In genomic region chr15:65769482-65769881, GRCh38 we compare ENCODE assay signal across 22 cellular contexts. TPM values are rescaled to one million over a fixed set of nuclear protein-coding genes. Genes with fewer than 3 reads are reported as not detected.
DNase-seq lines count a peak whose midpoint lies in the region; ATAC-seq, FAIRE-seq and TF ChIP-seq lines count a peak whose summit lies in the region.
"Had no signal": no experiment of that assay in that cellular context is flagged by ENCODE, and none has a peak within 500 bp of the region (broad histone marks: within the 10 kb centered on the region; RNA-seq: fewer than 3 reads in every experiment).

No MANE protein-coding gene starts in this region.

- H3K9me3 ChIP-seq in A549 = no peaks in the 10 kb centered on the region
- H3K9me3 ChIP-seq in DOHH2 (ENCODE audit: control insufficient read depth, insufficient read depth, low read length) = no peaks in the 10 kb centered on the region
- no peaks in the 10 kb centered on the region for H3K9me3 ChIP-seq in IMR-90 (ENCODE audit: control insufficient read depth, insufficient read depth, low read length)
- H3K9me3 ChIP-seq in SU-DHL-6 (ENCODE audit: insufficient read depth, low read length) = no peaks in the 10 kb centered on the region
- H3K9me3 ChIP-seq in PC-3 (ENCODE audit: low read length) = no peaks in the 10 kb centered on the region
- H3K9me3 ChIP-seq: BE2C; BLaER1 treated with 17β-estradiol and CSF1 and Interleukin-3, amounts not matched to agents 10 nM and 100 nM; Caco-2; HAP-1 had no signal

- no peak overlapping the region for H3K18ac ChIP-seq in IMR-90 (ENCODE audit: low read depth, low read length)

- peaks cover 40% of the 10 kb centered on the region for H3F3A ChIP-seq in DOHH2 (ENCODE audit: control insufficient read depth, insufficient read depth)
- peaks cover 67% of the 10 kb centered on the region for H3F3A ChIP-seq in SU-DHL-6 (ENCODE audit: insufficient read depth)
- no peaks in the 10 kb centered on the region for H3F3A ChIP-seq in PC-3 (ENCODE audit: low read length, unreplicated experiment)

- POLR2A ChIA-PET in A549 (lab: Yijun Ruan, JAX) (interaction anchor here (0.7 kb wide), 1 partner anchor 13 kb away, joined by 3 read pairs; no protein-coding TSS in a partner anchor), IMR-90 (lab: Charles Lee; ENCODE audit: unreplicated experiment) (no interaction called here), PC-3 (lab: Charles Lee; ENCODE audit: unreplicated experiment) (no interaction called here)

- no peak overlapping the region for H3K9ac ChIP-seq in IMR-90 (ENCODE audit: low read depth, low read length)
- H3K9ac ChIP-seq in SU-DHL-6 (ENCODE audit: low read length) = peak overlapping the region; percentile 11; the same call in 1 of the 2 replicates
- H3K9ac ChIP-seq in PC-3 (ENCODE audit: low read length) = no peak overlapping the region
- H3K9ac ChIP-seq: BLaER1 treated with 17β-estradiol and CSF1 and Interleukin-3, amounts not matched to agents 10 nM and 100 nM; GM23248 had no signal

- H3K4me2 ChIP-seq in A549 = no peak overlapping the region
- peak overlapping the region; percentile 54 for H3K4me2 ChIP-seq in DOHH2 (ENCODE audit: low read length)
- 0 out of 2 replicates have a peak overlapping the region, but pooled peaks have one; percentile 19 for H3K4me2 ChIP-seq in IMR-90 (ENCODE audit: low read depth, low read length)
- peak overlapping the region; percentile 53 for H3K4me2 ChIP-seq in SU-DHL-6 (ENCODE audit: low read depth, low read length, poor library complexity, severe bottlenecking)
- H3K4me2 ChIP-seq in PC-3 (ENCODE audit: low read length) = no peak overlapping the region
- H3K4me2 ChIP-seq: BLaER1 treated with 17β-estradiol and CSF1 and Interleukin-3, amounts not matched to agents 10 nM and 100 nM had no signal

- ATAC-seq in A549 = no peak
- ATAC-seq in IMR-90 (ENCODE audit: low read depth) = no peak
- ATAC-seq in PC-3 = no peak
- ATAC-seq: GM12878 had no signal

- no peak overlapping the region for H2BK5ac ChIP-seq in IMR-90 (ENCODE audit: low read depth, low read length, poor library complexity, severe bottlenecking)

- H3K79me2 ChIP-seq in DOHH2 (ENCODE audit: control insufficient read depth, low read length) = peaks cover 100% of the 10 kb centered on the region
- peaks cover 100% of the 10 kb centered on the region for H3K79me2 ChIP-seq in SU-DHL-6 (ENCODE audit: insufficient read depth, low read length)
- H3K79me2 ChIP-seq in PC-3 (ENCODE audit: low read length) = no peaks in the 10 kb centered on the region

- H4K91ac ChIP-seq in IMR-90 (ENCODE audit: insufficient read depth, low read depth, low read length) = no peak overlapping the region

- H4K20me1 ChIP-seq in DOHH2 (ENCODE audit: control insufficient read depth, insufficient read depth, low read depth, low read length) (no peaks in the 10 kb centered on the region), IMR-90 (ENCODE audit: insufficient read depth, low read length) (peaks cover 6% of the 10 kb centered on the region; the same call in 1 of the 2 replicates), SU-DHL-6 (ENCODE audit: low read depth, low read length) (no peaks in the 10 kb centered on the region), PC-3 (ENCODE audit: low read length) (no peaks in the 10 kb centered on the region)

- no peak overlapping the region for H4K5ac ChIP-seq in IMR-90 (ENCODE audit: low read depth, low read length)

- CTCF ChIA-PET in A549 (lab: Yijun Ruan, JAX) = interaction anchor here (0.9 to 2.2 kb wide), 6 partner anchors 9 to 63 kb away, joined by 3 to 5 read pairs (median 4); partner anchors contain the start of gene DENND4A
- CTCF ChIA-PET in IMR-90 (lab: Yijun Ruan, JAX) = interaction anchor here (0.9 to 1.0 kb wide), 2 partner anchors 9 to 55 kb away, joined by 3 read pairs; no protein-coding TSS in a partner anchor
- CTCF ChIA-PET in PC-3 (lab: Charles Lee) = no interaction called here

- H2AFZ ChIP-seq in IMR-90 (replicated peaks; ENCODE audit: low read length, poor library complexity) (no peak overlapping the region), SU-DHL-6 (ENCODE audit: low read depth, low read length, severe bottlenecking) (no peak overlapping the region), PC-3 (ENCODE audit: low read length) (no peak overlapping the region)
- H2AFZ ChIP-seq: GM23248 had no signal

- H3K4me1 ChIP-seq in A549 (peaks cover 15% of the 10 kb centered on the region), DOHH2 (ENCODE audit: control insufficient read depth, low read length) (peaks cover 99% of the 10 kb centered on the region), IMR-90 (ENCODE audit: control insufficient read depth, insufficient read depth, low read length) (peaks cover 8% of the 10 kb centered on the region), PC-3 (ENCODE audit: insufficient read depth, low read length) (peaks cover 9% of the 10 kb centered on the region)

- no peak overlapping the region for H2BK15ac ChIP-seq in IMR-90 (ENCODE audit: low read depth, low read length)

- no peaks in the 10 kb centered on the region for H3K27me3 ChIP-seq in DOHH2 (ENCODE audit: control insufficient read depth, low read length)
- no peaks in the 10 kb centered on the region for H3K27me3 ChIP-seq in IMR-90 (ENCODE audit: control insufficient read depth, insufficient read depth, low read length)
- no peaks in the 10 kb centered on the region for H3K27me3 ChIP-seq in SU-DHL-6 (ENCODE audit: low read length)
- no peaks in the 10 kb centered on the region for H3K27me3 ChIP-seq in PC-3 (ENCODE audit: low read length)
- H3K27me3 ChIP-seq: BE2C; BLaER1 treated with 17β-estradiol and CSF1 and Interleukin-3, amounts not matched to agents 10 nM and 100 nM had no signal

- peaks cover 2% of the 10 kb centered on the region for H3K9me1 ChIP-seq in IMR-90 (ENCODE audit: insufficient read depth, low read length)

- peaks cover 18 to 43% of the 10 kb centered on the region in 2 experiments; a peak in 3 of 4 replicates for H3K79me1 ChIP-seq in IMR-90 (ENCODE audit: low read depth in 1 of 2, low read length in 2 of 2)

- WGBS in A549 (ENCODE audit: missing lambda C conversion rate) = 86% methylated on average over 3 of the region's 3 CpGs
- no CpG with 5 or more reads among the region's 3 CpGs for WGBS in IMR-90 (ENCODE audit: extremely low coverage in 2 of 2, insufficient read length in 1 of 2), 2 experiments

- H3K23ac ChIP-seq in IMR-90 (ENCODE audit: low read depth, low read length) = no peak overlapping the region

- in situ Hi-C loops in IMR-90 (cut with MboI; ENCODE audit: low sequenced_read_pairs) = no loop called here

- DNase-seq in A549 (ENCODE audit: low read depth in 1 of 2, low spot score in 1 of 2) = no peak
- DNase-seq in IMR-90 = no peak
- no peak for DNase-seq in C1 segment of cervical spinal cord (lab: John Stamatoyannopoulos, UW)
- no peak for DNase-seq in COR-L47 (lab: John Stamatoyannopoulos, UW)
- no peak for DNase-seq in PC-3
- DNase-seq in A172 (ENCODE audit: low spot score) = no peak
- DNase-seq: 8988T; BE2C; Caco-2; CD4-positive, alpha-beta memory T cell; DMS153; DND-41; EL; GDM1; GM23248 had no signal

- H2BK120ac ChIP-seq in IMR-90 (ENCODE audit: low read depth, low read length) = no peak overlapping the region

- H3K56ac ChIP-seq in IMR-90 (ENCODE audit: extremely low read depth, insufficient read depth, low read length) = no peak overlapping the region

- TF ChIP-seq POLR2A in A549 (IDR thresholded peaks at IDR 0.05; ENCODE audit: low read length) (no peak), IMR-90 (IDR thresholded peaks at IDR 0.05; ENCODE audit: low read depth, low read length) (no peak)

- no peak overlapping the region for H3K27ac ChIP-seq in A549
- H3K27ac ChIP-seq in DOHH2 (ENCODE audit: low read depth, low read length) = peak overlapping the region; percentile 46
- H3K27ac ChIP-seq in IMR-90 (ENCODE audit: insufficient read depth, low read length) = no peak overlapping the region
- peak overlapping the region; percentile 73 for H3K27ac ChIP-seq in SU-DHL-6 (ENCODE audit: low read depth, low read length)
- no peak overlapping the region for H3K27ac ChIP-seq in PC-3 (ENCODE audit: low read length)
- H3K27ac ChIP-seq: BLaER1 treated with 17β-estradiol and CSF1 and Interleukin-3, amounts not matched to agents 10 nM and 100 nM; GM23248 had no signal

- H3K4me3 ChIP-seq in A549 (no peak overlapping the region), DOHH2 (ENCODE audit: low read length) (peak overlapping the region; percentile 8), IMR-90 (ENCODE audit: insufficient read depth, low read depth, low read length) (no peak overlapping the region), SU-DHL-6 (ENCODE audit: insufficient read depth, low read length, poor library complexity, severe bottlenecking) (peak overlapping the region; percentile 35), PC-3 (ENCODE audit: low read length) (no peak overlapping the region)
- H3K4me3 ChIP-seq: BLaER1 treated with 17β-estradiol and CSF1 and Interleukin-3, amounts not matched to agents 10 nM and 100 nM; GM12878; GM23248; HAP-1 had no signal

- no peak overlapping the region for H3K14ac ChIP-seq in IMR-90 (replicated peaks; ENCODE audit: low read depth, low read length)

- TF ChIP-seq CTCF in A549 (IDR thresholded peaks at IDR 0.05) (no peak), DOHH2 (IDR thresholded peaks at IDR 0.05; ENCODE audit: low read depth, low read length, poor library complexity, severe bottlenecking) (no peak), IMR-90 (conservative IDR thresholded peaks at IDR 0.05; ENCODE audit: low read depth, low read length) (no peak), SU-DHL-6 (IDR thresholded peaks at IDR 0.05; ENCODE audit: insufficient read depth, low read length, poor library complexity, severe bottlenecking) (no peak), PC-3 (conservative IDR thresholded peaks at IDR 0.05; ENCODE audit: low read depth, low read length) (no peak)

- intact Hi-C loops in IMR-90 (cut with micrococcal nuclease) (no loop called here), PC-3 (cut with micrococcal nuclease) (no loop called here)

- H2AK5ac ChIP-seq in IMR-90 (ENCODE audit: low read depth, low read length) = no peak overlapping the region

- dilution Hi-C loops in IMR-90 (cut with HindIII; ENCODE audit: low sequenced_read_pairs, unreplicated experiment) = no loop called here

- FAIRE-seq in A549 (lab: Jason Lieb, UNC) = no peak
- FAIRE-seq: GM12878, GM19239, H54 had no signal

- no peak overlapping the region for H4K8ac ChIP-seq in IMR-90 (ENCODE audit: low read depth in 2 of 2, low read length in 2 of 2)

- H3K36me3 ChIP-seq in DOHH2 (ENCODE audit: control insufficient read depth, low read length) (peaks cover 41% of the 10 kb centered on the region), IMR-90 (ENCODE audit: control insufficient read depth, insufficient read depth, low read length) (no peaks in the 10 kb centered on the region; the same call in 1 of the 2 replicates), SU-DHL-6 (ENCODE audit: low read length) (no peaks in the 10 kb centered on the region), PC-3 (ENCODE audit: low read depth, low read length) (no peaks in the 10 kb centered on the region)
- H3K36me3 ChIP-seq: BE2C, HAP-1 had no signal

- H3K4ac ChIP-seq in IMR-90 (ENCODE audit: low read depth, low read length) = no peak overlapping the region

- H3K9me2 ChIP-seq in DOHH2 (replicated peaks; ENCODE audit: control insufficient read depth, low read length) = no peaks in the 10 kb centered on the region
- no peaks in the 10 kb centered on the region for H3K9me2 ChIP-seq in SU-DHL-6 (replicated peaks; ENCODE audit: insufficient read depth, low read length)
- H3K9me2 ChIP-seq in PC-3 (replicated peaks; ENCODE audit: low read length) = no peaks in the 10 kb centered on the region

- BruUV-seq in IMR-90 (replicated peaks; lab: Mats Ljungman, UMichigan) = no TSS peak
- no TSS peak for BruUV-seq in PC-3 (replicated peaks; lab: Mats Ljungman, UMichigan)

- H2AK9ac ChIP-seq in IMR-90 (replicated peaks; ENCODE audit: low read depth, low read length, poor library complexity) = no peak overlapping the region

- TF ChIP-seq RAD21 in A549 (conservative IDR thresholded peaks at IDR 0.05 in 1 of 2, IDR thresholded peaks at IDR 0.05 in 1 of 2) (no peak), IMR-90 (IDR thresholded peaks at IDR 0.05; ENCODE audit: low read length) (no peak)

- no peak for TF ChIP-seq EP300 in A549 (IDR thresholded peaks at IDR 0.05)

- H2BK20ac ChIP-seq in IMR-90 (ENCODE audit: low read depth, low read length) = no peak overlapping the region

RNA-seq across cellular contexts. Expression of gene DENND4A, which starts 22.6 kb away (rescaled TPM):
- 16.8 and 18.7 TPM in 2 replicates for polyA plus RNA-seq in A549 (2011; rRNA removed)
- polyA plus RNA-seq in A549 (2012; cell fraction: cytosol; rRNA removed) = 1.7 and 2.2 TPM in 2 replicates
- polyA plus RNA-seq in A549 (2012; cell fraction: nucleus; rRNA removed) = 1.7 and 2.3 TPM in 2 replicates
- 5.6 to 6.0 TPM (median 6.0 TPM) in 3 replicates for polyA plus RNA-seq in A549 (2017; fragmentation: RNase III; extraction: RNeasy Plus Mini Kit Qiagen cat#74134 plus additional on column Dnase treatment)
- 26.0 and 29.0 TPM in 2 replicates for polyA minus RNA-seq in A549 (2011; rRNA and poly(A)+ RNA removed)
- 17.7 and 18.6 TPM in 2 replicates for total RNA-seq in IMR-90 (2012; rRNA removed)
- 3.2 and 4.1 TPM in 2 replicates for polyA plus RNA-seq in IMR-90 (2012; rRNA removed)
- polyA plus RNA-seq in IMR-90 (2012; cell fraction: cytosol; rRNA removed) = 0.75 and 0.77 TPM in 2 replicates
- 0.83 and 8.7 TPM in 2 replicates for polyA plus RNA-seq in IMR-90 (2012; cell fraction: nucleus; rRNA removed; ENCODE audit: low replicate concordance)
- 6.2 and 11.6 TPM in 2 replicates for total RNA-seq in PC-3 (2014; rRNA removed)
- total RNA-seq in A172 (2014; rRNA removed; shearing (Covaris generic)) = 4.6 and 10.3 TPM in 2 replicates

Comparison
In these comparisons a context has a peak if more than half of its experiments do, and no peak if none do; other contexts are left out.
1. H3K27ac ChIP-seq: peak in DOHH2 (single experiment) and SU-DHL-6 (single experiment); none in A549 (0 of 2), IMR-90 (single experiment) and PC-3 (single experiment).
2. H3K4me2 ChIP-seq: peak in DOHH2 (single experiment), IMR-90 (single experiment) and SU-DHL-6 (single experiment); none in A549 (single experiment) and PC-3 (single experiment).
3. H3K4me3 ChIP-seq: peak in DOHH2 (single experiment) and SU-DHL-6 (single experiment); none in A549 (single experiment), IMR-90 (single experiment) and PC-3 (single experiment).